In genomic region chr2:215644233-215644929, GRCh38 we compare ENCODE assay signal across 21 cellular contexts.
DNase-seq lines count a peak whose midpoint lies in the region; ATAC-seq, FAIRE-seq and TF ChIP-seq lines count a peak whose summit lies in the region.
"Had no signal": no experiment of that assay in that cellular context is flagged by ENCODE, and none has a peak within 500 bp of the region (broad histone marks: within the 10 kb centered on the region; RNA-seq: fewer than 3 reads in every experiment).

No MANE protein-coding gene starts in this region.

- H3K79me2 ChIP-seq in HepG2 (ENCODE audit: insufficient read depth, low read length) (no peaks in the 10 kb centered on the region), mesendoderm (ENCODE audit: control insufficient read depth, insufficient read depth, low read length) (no peaks in the 10 kb centered on the region)

- no peak overlapping the region for H4K5ac ChIP-seq in mesendoderm (ENCODE audit: low read length)

- no peak overlapping the region for H4K8ac ChIP-seq in mesendoderm (ENCODE audit: low read depth, low read length)

- no peak for TF ChIP-seq CTCF in HepG2 (CRISPR knock-in tag; IDR thresholded peaks at IDR 0.05)

- no peak overlapping the region for H3K4me3 ChIP-seq in HepG2 (replicated peaks in 1 of 3; ENCODE audit: insufficient read depth in 1 of 3, low read depth in 2 of 3, low read length in 3 of 3)
- no peak overlapping the region for H3K4me3 ChIP-seq in mesendoderm (ENCODE audit: low read length)
- H3K4me3 ChIP-seq in subcutaneous abdominal adipose tissue (ENCODE audit: low read depth in 1 of 5, low read length in 5 of 5): no peak overlapping the region
- H3K4me3 ChIP-seq: A549 had no signal

- in situ Hi-C loops in HepG2 (cut with HindIII; ENCODE audit: extremely low pct_ligation_motif_present, low pct_unique_long_range_greater_than_20kb): no loop called here

- H3K27ac ChIP-seq in HepG2 (ENCODE audit: extremely low read length, insufficient read depth, low read length): no peak overlapping the region
- no peak overlapping the region for H3K27ac ChIP-seq in mesendoderm (ENCODE audit: low read depth, low read length)
- peak overlapping the region; percentile 39 for H3K27ac ChIP-seq in subcutaneous abdominal adipose tissue (ENCODE audit: low read depth, low read length)
- H3K27ac ChIP-seq: 22Rv1, A549, C4-2B had no signal

- 84% methylated on average over 7 of the region's 7 CpGs for WGBS in HepG2 (ENCODE audit: low lambda C conversion rate)
- no CpG with 5 or more reads among the region's 7 CpGs for WGBS in mesendoderm (ENCODE audit: extremely low coverage, insufficient coverage, low lambda C conversion rate)

- intact Hi-C loops in Right ventricle myocardium inferior (cut with DNase I): no loop called here
- intact Hi-C loops in left cardiac atrium (cut with DNase I): no loop called here
- intact Hi-C loops in HepG2 (cut with micrococcal nuclease; ENCODE audit: unreplicated experiment): no loop called here

- H3K36me3 ChIP-seq in HepG2 (replicated peaks in 1 of 2; ENCODE audit: control insufficient read depth in 1 of 2, insufficient read depth in 2 of 2, low read length in 2 of 2): no peaks in the 10 kb centered on the region
- H3K36me3 ChIP-seq in mesendoderm (ENCODE audit: control insufficient read depth, insufficient read depth, low read length): no peaks in the 10 kb centered on the region
- no peaks in the 10 kb centered on the region for H3K36me3 ChIP-seq in subcutaneous abdominal adipose tissue (ENCODE audit: control insufficient read depth in 5 of 5, insufficient read depth in 5 of 5, low read length in 5 of 5)

- H2BK5ac ChIP-seq in mesendoderm (ENCODE audit: low read length): no peak overlapping the region

- DNase-seq in Right ventricle myocardium inferior (ENCODE audit: missing footprints) (no peak), left cardiac atrium (no peak), HepG2 (ENCODE audit: low spot score) (no peak), mesendoderm (no peak), NCI-H1930 (lab: John Stamatoyannopoulos, UW) (no peak)
- DNase-seq: AML-193; Calu3; CD4-positive, alpha-beta T cell; DMS79 treated with DMSO at 0.1 percent for 48 hours; GF-D8; GOT3; H7; HFFc6 had no signal

- no TSS peak for BruUV-seq in HepG2 (replicated peaks; lab: Mats Ljungman, UMichigan)

- CTCF ChIA-PET in HepG2 (lab: Yijun Ruan, JAX; ENCODE audit: low intra/inter-chr PET ratio, low total read pairs): no interaction called here

- no peak overlapping the region for H3K4ac ChIP-seq in mesendoderm (ENCODE audit: low read depth, low read length)

- no peak overlapping the region for H2AK5ac ChIP-seq in mesendoderm (ENCODE audit: low read length)

- no peak overlapping the region for H3K23ac ChIP-seq in mesendoderm (ENCODE audit: low read length)

- H3K4me2 ChIP-seq in HepG2 (ENCODE audit: low read depth, low read length) (no peak overlapping the region), mesendoderm (ENCODE audit: low read length) (no peak overlapping the region)
- H3K4me2 ChIP-seq: A549 had no signal

- no peak for TF ChIP-seq POLR2A in HepG2 (IDR thresholded peaks at IDR 0.05; ENCODE audit: insufficient read depth in 1 of 2, low read depth in 2 of 2, low read length in 2 of 2)

- H2BK15ac ChIP-seq in mesendoderm (replicated peaks; ENCODE audit: low read depth): no peak overlapping the region

- FAIRE-seq in HepG2 (lab: Jason Lieb, UNC): no peak
- FAIRE-seq: A549, HTR-8/SVneo had no signal

- H3K27me3 ChIP-seq in HepG2 (ENCODE audit: control insufficient read depth in 1 of 2, insufficient read depth in 2 of 2, low read length in 2 of 2) (no peaks in the 10 kb centered on the region), mesendoderm (ENCODE audit: insufficient read depth, low read length, poor library complexity) (no peaks in the 10 kb centered on the region), subcutaneous abdominal adipose tissue (ENCODE audit: control insufficient read depth in 5 of 5, insufficient read depth in 4 of 5, low read length in 5 of 5) (no peaks in the 10 kb centered on the region)

- ATAC-seq in Right ventricle myocardium inferior (peak; percentile 64), left cardiac atrium (no peak), HepG2 (no peak), HG02970 (IDR thresholded peaks at IDR 0.05; ENCODE audit: low FRiP score, unreplicated experiment) (no peak), GM19455 (IDR thresholded peaks at IDR 0.05; ENCODE audit: unreplicated experiment) (no peak)
- ATAC-seq: A549, HCT116 had no signal

- peak overlapping the region; percentile 44 for H2AFZ ChIP-seq in HepG2 (ENCODE audit: low read length)

- POLR2A ChIA-PET in HepG2 (lab: Yijun Ruan, JAX): no interaction called here

- H3K4me1 ChIP-seq in HepG2 (ENCODE audit: insufficient read depth, low read length) (peaks cover 10% of the 10 kb centered on the region), mesendoderm (ENCODE audit: control insufficient read depth, low read depth, low read length) (no peaks in the 10 kb centered on the region), subcutaneous abdominal adipose tissue (ENCODE audit: control insufficient read depth in 5 of 5, insufficient read depth in 5 of 5, low read length in 5 of 5) (peaks cover 0 to 11% (median 4%) of the 10 kb centered on the region in 5 donors)
- H3K4me1 ChIP-seq: A549 had no signal

- TF ChIP-seq EP300 in HepG2 (IDR thresholded peaks at IDR 0.05; ENCODE audit: low read depth in 2 of 2, low read length in 2 of 2): no peak
- no peak for TF ChIP-seq EP300 in HepG2 (CRISPR knock-in tag; IDR thresholded peaks at IDR 0.05; ENCODE audit: borderline replicate concordance)

- no peaks in the 10 kb centered on the region for H3K9me3 ChIP-seq in HepG2 (ENCODE audit: low read length)
- H3K9me3 ChIP-seq in subcutaneous abdominal adipose tissue (ENCODE audit: control insufficient read depth in 5 of 5, low read length in 5 of 5): no peaks in the 10 kb centered on the region

- no peaks in the 10 kb centered on the region for H3K79me1 ChIP-seq in mesendoderm (ENCODE audit: low read length)

- H3K9ac ChIP-seq in HepG2 (ENCODE audit: insufficient read depth, low read depth, low read length) (no peak overlapping the region), mesendoderm (ENCODE audit: low read length) (no peak overlapping the region), subcutaneous abdominal adipose tissue (ENCODE audit: low read length in 5 of 5) (no peak overlapping the region)

- TF ChIP-seq RAD21 in HepG2 (CRISPR knock-in tag; IDR thresholded peaks at IDR 0.05): no peak

- no peaks in the 10 kb centered on the region for H4K20me1 ChIP-seq in HepG2 (ENCODE audit: insufficient read depth, low read length)

- no peak overlapping the region for H2BK120ac ChIP-seq in mesendoderm (ENCODE audit: low read depth, low read length)

- H3K56ac ChIP-seq in mesendoderm (ENCODE audit: low read length): no peak overlapping the region

- peak overlapping the region; percentile 51 for H3K18ac ChIP-seq in mesendoderm (ENCODE audit: low read length)

TF ChIP-seq in HepG2, 621 proteins besides CTCF, POLR2A, EP300 and RAD21:
- TF ChIP-seq HMGA1 (CRISPR knock-in tag; conservative IDR thresholded peaks at IDR 0.05) (no peak), HNRNPL (IDR thresholded peaks at IDR 0.05; ENCODE audit: low read depth, low read length) (no peak), HCFC1 (IDR thresholded peaks at IDR 0.05; ENCODE audit: low read depth, low read length) (no peak), ZFP1 (CRISPR knock-in tag; IDR thresholded peaks at IDR 0.05) (0 out of 2 replicates have a peak, but pooled peaks have one; percentile 27), GPN1 (CRISPR knock-in tag; IDR thresholded peaks at IDR 0.05; ENCODE audit: borderline replicate concordance) (no peak), EHMT2 (IDR thresholded peaks at IDR 0.05; ENCODE audit: borderline replicate concordance, low read depth, low read length) (peak; percentile 58; the same call in 1 of the 2 replicates), KDM6A (CRISPR knock-in tag; IDR thresholded peaks at IDR 0.05; ENCODE audit: low read depth) (no peak), ATF4 (CRISPR knock-in tag; IDR thresholded peaks at IDR 0.05) (peak in 1 of 2 experiments; percentile 55; a peak in 2 of 4 replicates), POGZ (CRISPR knock-in tag; IDR thresholded peaks at IDR 0.05) (0 out of 2 replicates have a peak, but pooled peaks have one; percentile 35)
